8 cellular contexts compared by ENCODE assay signal in the genomic region with DNA sequence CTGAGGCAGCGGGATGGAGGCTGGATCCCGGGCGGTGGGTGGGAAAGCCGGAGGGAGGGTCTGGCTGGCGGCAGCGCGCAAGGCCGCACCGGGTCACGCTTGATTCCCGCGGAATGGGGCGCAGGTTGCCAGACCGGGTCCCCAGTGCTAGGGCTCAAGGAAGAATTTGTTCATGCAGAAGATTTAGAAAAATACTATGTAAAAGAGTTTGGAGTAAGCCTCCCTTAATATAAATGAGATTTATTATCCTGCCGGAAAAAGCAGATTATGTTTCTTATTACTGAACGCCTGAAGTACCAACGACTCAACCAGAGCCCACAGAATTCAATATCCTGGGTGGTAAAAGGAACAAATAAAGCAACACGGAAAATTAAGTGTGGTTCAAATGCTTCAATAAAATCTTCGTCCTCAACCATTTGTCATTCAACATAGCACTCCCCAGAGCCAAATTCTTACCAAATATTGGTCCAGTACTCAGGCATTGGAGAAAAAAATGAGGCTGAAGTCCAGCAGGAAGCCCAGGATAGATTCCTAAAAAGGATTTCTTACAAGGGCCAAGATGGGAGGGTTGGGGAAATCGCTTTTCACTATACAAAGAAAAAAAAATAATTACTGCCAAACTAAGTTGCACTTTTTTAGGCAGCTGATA. TPM values are rescaled to one million over a fixed set of nuclear protein-coding genes. Genes with fewer than 3 reads are reported as not detected.
DNase-seq lines count a peak whose midpoint lies in the region; ATAC-seq and TF ChIP-seq lines count a peak whose summit lies in the region.

No MANE protein-coding gene starts in this region.

- in situ Hi-C loops in mammary epithelial cell (cut with MboI; ENCODE audit: low sequenced_read_pairs in 2 of 2): no loop called here

- H2AFZ ChIP-seq in mammary epithelial cell (ENCODE audit: low read depth, low read length): peak overlapping the region; percentile 89

- peak overlapping the region; percentile 87 for H3K4me2 ChIP-seq in mammary epithelial cell (ENCODE audit: insufficient read depth, low read depth, low read length)

- TF ChIP-seq CTCF in heart left ventricle (IDR thresholded peaks at IDR 0.05) (no peak), LNCaP clone FGC (IDR thresholded peaks at IDR 0.05; ENCODE audit: control insufficient read depth, extremely low read depth, insufficient read depth) (no peak), mammary epithelial cell (conservative IDR thresholded peaks at IDR 0.05 in 1 of 2, IDR thresholded peaks at IDR 0.05 in 1 of 2; ENCODE audit: extremely low read depth in 1 of 2, insufficient read depth in 1 of 2, low read depth in 1 of 2, low read length in 2 of 2) (no peak), mesothelial cell of epicardium (IDR thresholded peaks at IDR 0.05; ENCODE audit: unreplicated experiment) (no peak)

- peaks cover 0 to 23% (median 10%) of the 10 kb centered on the region in 12 donors for H3K4me1 ChIP-seq in heart left ventricle
- H3K4me1 ChIP-seq in mammary epithelial cell (ENCODE audit: insufficient read depth, low read length): peaks cover 13% of the 10 kb centered on the region

- H3K4me3 Mint-ChIP-seq in mesothelial cell of epicardium: peak overlapping the region; percentile 84

- peaks cover 8% of the 10 kb centered on the region for H3K4me1 Mint-ChIP-seq in mesothelial cell of epicardium

- H3K27ac ChIP-seq in heart left ventricle: peak overlapping the region; percentile 94 to 100 (median 98)
- peak overlapping the region; percentile 74 for H3K27ac ChIP-seq in mammary epithelial cell (ENCODE audit: insufficient read depth, low read depth, low read length)

- ATAC-seq in heart left ventricle (no peak), left cardiac atrium (no peak), GM21737 (IDR thresholded peaks at IDR 0.05; ENCODE audit: unreplicated experiment) (no peak)

- H3K79me2 ChIP-seq in mammary epithelial cell (ENCODE audit: insufficient read depth, low read length): no peaks in the 10 kb centered on the region

- H3K27ac Mint-ChIP-seq in mesothelial cell of epicardium: peak overlapping the region; percentile 96

- dilution Hi-C loops in mammary epithelial cell (cut with HindIII; ENCODE audit: low sequenced_read_pairs): no loop called here

- H3K36me3 ChIP-seq in heart left ventricle (no peaks in the 10 kb centered on the region), mammary epithelial cell (ENCODE audit: insufficient read depth, low read length) (no peaks in the 10 kb centered on the region)

- no peaks in the 10 kb centered on the region for H3K27me3 ChIP-seq in heart left ventricle
- no peaks in the 10 kb centered on the region for H3K27me3 ChIP-seq in mammary epithelial cell (ENCODE audit: insufficient read depth, low read length)

- CTCF ChIA-PET in mammary epithelial cell (lab: Charles Lee; ENCODE audit: low non-redundant PET): interaction anchor here (0.7 kb wide), 1 partner anchor 447 kb away, joined by 5 read pairs; no protein-coding TSS in a partner anchor

- no peak for DNase-seq in heart left ventricle
- DNase-seq in left cardiac atrium: no peak
- no peak for DNase-seq in LNCaP clone FGC (ENCODE audit: low read depth)
- no peak for DNase-seq in mammary epithelial cell
- no peak for DNase-seq in mesothelial cell of epicardium (ENCODE audit: low spot score in 2 of 2, unreplicated experiment in 2 of 2)
- DNase-seq in mucosa of gallbladder (ENCODE audit: low spot score): no peak
- no peak for DNase-seq in MV-4-11 (lab: John Stamatoyannopoulos, UW)

- 1% methylated on average over 20 of the region's 20 CpGs for WGBS in heart left ventricle, 4 donors
- WGBS in mammary epithelial cell (ENCODE audit: low coverage, missing lambda C conversion rate): 3% methylated on average over 9 of the region's 20 CpGs

- peak overlapping the region; percentile 75 for H3K9ac ChIP-seq in mammary epithelial cell (ENCODE audit: insufficient read depth, low read length)

- no peaks in the 10 kb centered on the region for H4K20me1 ChIP-seq in mammary epithelial cell (ENCODE audit: insufficient read depth, low read length)

- intact Hi-C loops in heart left ventricle (cut with DNase I): loop anchor here in 8 of 10 donors (5.0 to 10.0 kb wide), 5 partner anchors 46 to 1401 kb away; a partner anchor contains a TSS
- intact Hi-C loops in left cardiac atrium (cut with DNase I): no loop called here
- intact Hi-C loops in mammary epithelial cell (cut with micrococcal nuclease): loop anchor here (5.0 kb wide), 1 partner anchor 544 kb away; no protein-coding TSS in a partner anchor

- no peaks in the 10 kb centered on the region for H3K9me3 ChIP-seq in heart left ventricle
- no peaks in the 10 kb centered on the region for H3K9me3 ChIP-seq in mammary epithelial cell (replicated peaks; ENCODE audit: insufficient read depth, low read length)

- peak in 1 of 2 donors; percentile 1 for TF ChIP-seq POLR2A in heart left ventricle (IDR thresholded peaks at IDR 0.05)

- H3K4me3 ChIP-seq in heart left ventricle: peak overlapping the region; percentile 50 to 94 (median 82)
- H3K4me3 ChIP-seq in LNCaP clone FGC (ENCODE audit: low read depth, low read length): peak overlapping the region; percentile 69
- H3K4me3 ChIP-seq in mammary epithelial cell (replicated peaks in 1 of 3; ENCODE audit: insufficient read depth in 1 of 3, low read depth in 2 of 3, low read length in 3 of 3): peak overlapping the region; percentile 60 to 69 (median 67)

- peaks cover 9% of the 10 kb centered on the region for H3K9me3 Mint-ChIP-seq in mesothelial cell of epicardium

- H3K27me3 Mint-ChIP-seq in mesothelial cell of epicardium (ENCODE audit: low read depth): no peaks in the 10 kb centered on the region

- H3K36me3 Mint-ChIP-seq in mesothelial cell of epicardium: no peaks in the 10 kb centered on the region

- BruUV-seq in mammary epithelial cell (replicated peaks; lab: Mats Ljungman, UMichigan): no TSS peak

RNA-seq across cellular contexts. Expression of a gene that starts 1.2 kb away (rescaled TPM):
- total RNA-seq in heart left ventricle: 100 to 1,000 TPM in 2 of 9 donors, 10 to 100 TPM in 7; 43.1 to 109 (median 96.9) TPM
- polyA plus RNA-seq in heart left ventricle: 1 to 10 TPM; 6.2 to 6.5 TPM
- 10 to 100 TPM; 59.5 to 68.8 TPM for total RNA-seq in left cardiac atrium
- 10 to 100 TPM in 1 of 2 donors, 1 to 10 TPM in 1; 6.5 to 21.3 TPM for total RNA-seq in mammary epithelial cell
- polyA plus RNA-seq in mammary epithelial cell: 1.2 TPM
- polyA minus RNA-seq in mammary epithelial cell: 3.9 TPM
- total RNA-seq in mesothelial cell of epicardium: 27.1 to 30.7 TPM (median 30.4 TPM) in 3 replicates
- total RNA-seq in mucosa of gallbladder: 75.9 TPM

Comparison
In these comparisons a context has a peak if more than half of its experiments do, and no peak if none do; other contexts are left out.
1. intact Hi-C loops: an anchor here in heart left ventricle (5.0 to 10.0 kb wide) and mammary epithelial cell (5.0 kb wide); none called in left cardiac atrium.